ENCODE assay signal across 23 cellular contexts in the genomic region with DNA sequence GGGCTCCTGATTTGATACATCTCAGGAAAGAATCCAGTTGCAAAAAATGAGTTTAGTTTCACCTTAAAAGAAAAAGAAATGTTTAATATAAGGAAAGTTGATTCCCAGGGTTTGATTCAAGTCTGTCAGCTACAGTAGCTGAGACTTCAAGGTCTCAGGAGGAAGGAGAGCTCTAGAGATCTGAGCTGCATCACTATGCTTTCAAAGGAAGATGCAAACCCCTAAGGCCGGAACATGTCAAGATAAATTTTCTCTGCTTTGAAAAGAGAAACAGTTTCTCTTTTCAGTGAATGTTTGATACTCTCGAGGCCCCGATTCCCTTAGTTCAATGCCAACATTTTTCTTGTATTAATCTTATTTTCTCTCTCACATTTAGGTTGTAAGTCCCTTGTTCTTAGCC.
DNase-seq lines count a peak whose midpoint lies in the region; ATAC-seq, FAIRE-seq and TF ChIP-seq lines count a peak whose summit lies in the region.
"Had no signal": no experiment of that assay in that cellular context is flagged by ENCODE, and none has a peak within 500 bp of the region (broad histone marks: within the 10 kb centered on the region; RNA-seq: fewer than 3 reads in every experiment).

No MANE protein-coding gene starts in this region.

- H3K79me1 ChIP-seq in neuronal stem cell (ENCODE audit: low read depth, low read length) = no peaks in the 10 kb centered on the region

- peaks cover 4% of the 10 kb centered on the region for H3K9me3 Mint-ChIP-seq in mesothelial cell of epicardium
- H3K9me3 Mint-ChIP-seq: CD8-positive, alpha-beta memory T cell had no signal

- peak overlapping the region; percentile 15 for H2AFZ ChIP-seq in neuronal stem cell (ENCODE audit: low read length)

- no peak overlapping the region for H4K91ac ChIP-seq in neuronal stem cell (ENCODE audit: low read depth, low read length, poor library complexity)

- no peak overlapping the region for H2BK15ac ChIP-seq in neuronal stem cell (ENCODE audit: low read length)

- no peaks in the 10 kb centered on the region for H3K27me3 ChIP-seq in neuronal stem cell (ENCODE audit: control insufficient read depth in 3 of 3, insufficient read depth in 3 of 3, low read depth in 1 of 3, low read length in 3 of 3)

- H3K9ac ChIP-seq in neuronal stem cell (ENCODE audit: low read depth, low read length, poor library complexity) = no peak overlapping the region

- H3K4me1 ChIP-seq in neuronal stem cell (ENCODE audit: control insufficient read depth in 2 of 2, insufficient read depth in 1 of 2, low read depth in 1 of 2, low read length in 2 of 2) = no peaks in the 10 kb centered on the region

- no peaks in the 10 kb centered on the region for H3K4me1 Mint-ChIP-seq in T-helper 17 cell
- H3K4me1 Mint-ChIP-seq in mesothelial cell of epicardium = peaks cover 28% of the 10 kb centered on the region
- H3K4me1 Mint-ChIP-seq: CD8-positive, alpha-beta memory T cell had no signal

- H3K36me3 Mint-ChIP-seq in T-helper 17 cell (ENCODE audit: low read depth) = no peaks in the 10 kb centered on the region
- H3K36me3 Mint-ChIP-seq in mesothelial cell of epicardium = no peaks in the 10 kb centered on the region
- H3K36me3 Mint-ChIP-seq: CD8-positive, alpha-beta memory T cell had no signal

- FAIRE-seq in frontal cortex (lab: Jason Lieb, UNC) = no peak
- FAIRE-seq: D721Med, GM18507 had no signal

- H3K18ac ChIP-seq in neuronal stem cell (ENCODE audit: low read length) = no peak overlapping the region

- no peak overlapping the region for H3K4me2 ChIP-seq in neuronal stem cell (ENCODE audit: insufficient read depth, low read length, poor library complexity, severe bottlenecking)

- H3K36me3 ChIP-seq in neuronal stem cell (replicated peaks in 1 of 2; ENCODE audit: control insufficient read depth in 2 of 2, insufficient read depth in 2 of 2, low read length in 2 of 2) = no peaks in the 10 kb centered on the region

- DNase-seq in COLO829 (ENCODE audit: low spot score) (peak; percentile 8), T-helper 17 cell (no peak), mesothelial cell of epicardium (ENCODE audit: low spot score in 2 of 2, unreplicated experiment in 2 of 2) (no peak), neuronal stem cell (ENCODE audit: low spot score) (no peak), GM19240 (ENCODE audit: insufficient read length, low spot score) (no peak), frontal cortex (ENCODE audit: low spot score in 2 of 2) (no peak), amniotic stem cell (lab: John Stamatoyannopoulos, UW) (no peak)
- DNase-seq in stimulated activated naive CD4-positive, alpha-beta T cell treated with Interleukin-2 at 50 U/mL for 16 hours (lab: John Stamatoyannopoulos, UW) = no peak
- DNase-seq: CD8-positive, alpha-beta memory T cell; DMS53; GDM1; GOT3; HCEC 1CT; KG1; NCI-H1092 treated with DMSO at 0.1 percent for 48 hours; NCI-H1436 treated with DMSO at 0.1 percent for 48 hours; NCI-H2029; NCI-H2227 treated with DMSO at 0.1 percent for 48 hours; NCI-H510A; SIG-M5 had no signal

- H3K4me3 ChIP-seq in neuronal stem cell (ENCODE audit: low read length in 2 of 2) = no peak overlapping the region

- H3K4ac ChIP-seq in neuronal stem cell (ENCODE audit: low read length) = no peak overlapping the region

- no peak for TF ChIP-seq CTCF in mesothelial cell of epicardium (IDR thresholded peaks at IDR 0.05; ENCODE audit: unreplicated experiment)

- no peak overlapping the region for H2AK5ac ChIP-seq in neuronal stem cell (ENCODE audit: low read depth, low read length)

- H3K14ac ChIP-seq in neuronal stem cell (ENCODE audit: low read length) = no peak overlapping the region

- H3K27ac Mint-ChIP-seq in T-helper 17 cell = peak overlapping the region; percentile 19
- peak overlapping the region; percentile 49 for H3K27ac Mint-ChIP-seq in mesothelial cell of epicardium
- H3K27ac Mint-ChIP-seq: CD8-positive, alpha-beta memory T cell had no signal

- no peak overlapping the region for H2BK5ac ChIP-seq in neuronal stem cell (ENCODE audit: low read length)

- no peaks in the 10 kb centered on the region for H3K27me3 Mint-ChIP-seq in T-helper 17 cell
- H3K27me3 Mint-ChIP-seq in mesothelial cell of epicardium (ENCODE audit: low read depth) = no peaks in the 10 kb centered on the region

- no peak overlapping the region for H2BK12ac ChIP-seq in neuronal stem cell (ENCODE audit: low read length)

- no peak for ATAC-seq in T-helper 17 cell
- ATAC-seq: Panc1 had no signal

- no CpG with 5 or more reads among the region's 3 CpGs for WGBS in neuronal stem cell (ENCODE audit: extremely low coverage in 2 of 2, insufficient read length in 2 of 2, insufficient replicate concordance in 1 of 2), 2 donors

- H3K9me3 ChIP-seq in T-helper 17 cell (ENCODE audit: control insufficient read depth, low read length, poor library complexity, severe bottlenecking) (no peaks in the 10 kb centered on the region), neuronal stem cell (replicated peaks in 1 of 2; ENCODE audit: control insufficient read depth in 2 of 2, insufficient read depth in 1 of 2, low read depth in 1 of 2, low read length in 2 of 2) (peaks cover 0 to 5% of the 10 kb centered on the region in 2 donors)

- H3K23ac ChIP-seq in neuronal stem cell (ENCODE audit: low read depth, low read length, poor library complexity) = no peak overlapping the region

- H4K8ac ChIP-seq in neuronal stem cell (ENCODE audit: low read depth, low read length) = no peak overlapping the region

- no peak overlapping the region for H2BK120ac ChIP-seq in neuronal stem cell (ENCODE audit: low read depth, low read length)

- no peak overlapping the region for H3K27ac ChIP-seq in neuronal stem cell (replicated peaks; ENCODE audit: low read length)

- H3K4me3 Mint-ChIP-seq in T-helper 17 cell (no peak overlapping the region), mesothelial cell of epicardium (no peak overlapping the region)
- H3K4me3 Mint-ChIP-seq: CD8-positive, alpha-beta memory T cell had no signal
